ENCODE assay signal across 1 cellular context in genomic region chr7:4667776-4668509, GRCh38.
TF ChIP-seq lines count a peak whose summit lies in the region.

No MANE protein-coding gene starts in this region.

TF ChIP-seq in GM23338, 12 proteins besides CTCF, POLR2A, EP300 and RAD21 (continued from another document):
- TF ChIP-seq REST (IDR thresholded peaks at IDR 0.05; ENCODE audit: unreplicated experiment): no peak
- TF ChIP-seq EZH2phosphoT487 (IDR thresholded peaks at IDR 0.05; ENCODE audit: unreplicated experiment): no peak
- no peak for TF ChIP-seq NANOG (IDR thresholded peaks at IDR 0.05; ENCODE audit: borderline replicate concordance)
- TF ChIP-seq ETS1 (IDR thresholded peaks at IDR 0.05): no peak
TF ChIP-seq in GM23338: peak in this region for 0.
